ENCODE assay signal across 15 cellular contexts in genomic region chr20:50348118-50348517, GRCh38.
DNase-seq lines count a peak whose midpoint lies in the region; ATAC-seq, FAIRE-seq and TF ChIP-seq lines count a peak whose summit lies in the region.
"Had no signal": no experiment of that assay in that cellular context is flagged by ENCODE, and none has a peak within 500 bp of the region (broad histone marks: within the 10 kb centered on the region; RNA-seq: fewer than 3 reads in every experiment).

No MANE protein-coding gene starts in this region.

- WGBS in right cardiac atrium: 57% methylated on average over 6 of the region's 6 CpGs

- FAIRE-seq in GM12891 (lab: Jason Lieb, UNC) (no peak), GM12892 (lab: Jason Lieb, UNC) (no peak)
- FAIRE-seq: GM12878 had no signal

- H3K4me3 ChIP-seq in right cardiac atrium (ENCODE audit: low read length): no peak overlapping the region
- H3K4me3 ChIP-seq: GM12878 had no signal

- H3K27me3 ChIP-seq in right cardiac atrium (ENCODE audit: control insufficient read depth, insufficient read depth): no peaks in the 10 kb centered on the region

- TF ChIP-seq POLR2A in GM12891 (IDR thresholded peaks at IDR 0.05; ENCODE audit: low read depth, low read length) (no peak), GM12892 (IDR thresholded peaks at IDR 0.05; ENCODE audit: low read depth, low read length) (no peak)

- peaks cover 18% of the 10 kb centered on the region for H3K4me1 ChIP-seq in right cardiac atrium (ENCODE audit: control insufficient read depth, insufficient read depth, low read length)

- no peak for DNase-seq in GM12891 (ENCODE audit: insufficient read length, low spot score)
- DNase-seq in SKM-1 treated with dmso at 0.1 percent for 144 hours (lab: John Stamatoyannopoulos, UW; ENCODE audit: unreplicated experiment): peak; percentile 90
- peak in 2 of 3 donors; percentile 56 to 78 for DNase-seq in right cardiac atrium
- DNase-seq in putamen (ENCODE audit: low spot score): peak; percentile 39
- DNase-seq in GM12892 (ENCODE audit: insufficient read length): no peak
- DNase-seq: amniotic stem cell; Caco-2; NCI-H1092; NCI-H748 treated with DMSO at 0.1 percent for 48 hours; stimulated activated CD4-positive, alpha-beta T cell treated with anti-CD3 and anti-CD28 coated beads, Interleukin-2, amount 100 ng/mL, for 48 hours; T-cell had no signal

- H3K9me3 ChIP-seq in right cardiac atrium (ENCODE audit: control insufficient read depth, low read length): no peaks in the 10 kb centered on the region
- H3K9me3 ChIP-seq: Caco-2 had no signal

- intact Hi-C loops in right cardiac atrium (cut with DNase I): no loop called here

- H3K27ac ChIP-seq in right cardiac atrium (ENCODE audit: low read length): peak overlapping the region; percentile 30

- ATAC-seq in right cardiac atrium (peak; percentile 14 to 41), HG03432 (IDR thresholded peaks at IDR 0.05; ENCODE audit: unreplicated experiment) (no peak), HG03159 (IDR thresholded peaks at IDR 0.05; ENCODE audit: unreplicated experiment) (no peak), GM18517 (IDR thresholded peaks at IDR 0.05; ENCODE audit: unreplicated experiment) (no peak)
- ATAC-seq: GM12878, T-cell had no signal

TF ChIP-seq in GM12891, 5 proteins besides CTCF, POLR2A, EP300 and RAD21:
- TF ChIP-seq POU2F2 (IDR thresholded peaks at IDR 0.05; ENCODE audit: low read depth, low read length) (no peak), POLR2AphosphoS5 (IDR thresholded peaks at IDR 0.05; ENCODE audit: low read depth, low read length) (no peak), TAF1 (IDR thresholded peaks at IDR 0.05; ENCODE audit: low read depth, low read length) (no peak), SPI1 (IDR thresholded peaks at IDR 0.05; ENCODE audit: low read depth, low read length) (0 out of 2 replicates have a peak, but pooled peaks have one; percentile 41)

Comparison
In these comparisons a context has a peak if more than half of its experiments do, and no peak if none do; other contexts are left out.
1. DNase-seq: peak in SKM-1 treated with dmso at 0.1 percent for 144 hours (single experiment), right cardiac atrium (2 of 3) and putamen (single experiment); none in GM12891 (single experiment) and GM12892 (single experiment).
2. ATAC-seq: peak in right cardiac atrium (2 of 2); none in HG03432 (single experiment), HG03159 (single experiment) and GM18517 (single experiment).